ENCODE assay signal across 8 cellular contexts in genomic region chr6:73854998-73855718, GRCh38.
DNase-seq lines count a peak whose midpoint lies in the region; ATAC-seq lines count a peak whose summit lies in the region.

No MANE protein-coding gene starts in this region.

- DNase-seq in Right ventricle myocardium superior = no peak
- no peak for DNase-seq in Right ventricle myocardium inferior (ENCODE audit: missing footprints)
- DNase-seq in NCI-H2196 (lab: John Stamatoyannopoulos, UW; ENCODE audit: unreplicated experiment) = peak; percentile 67
- DNase-seq in activated gamma-delta T cell treated with anti-CD3 and anti-CD28 coated beads, Interleukin-2, amount 50 U/mL, for 16 hours (ENCODE audit: low read depth) = peak; percentile 9
- no peak for DNase-seq in right cardiac atrium
- DNase-seq in stromal cell of bone marrow (ENCODE audit: low read depth) = peak; percentile 44

- H3K9me3 ChIP-seq in right cardiac atrium (ENCODE audit: control insufficient read depth, low read length) = no peaks in the 10 kb centered on the region

- ATAC-seq in Right ventricle myocardium superior (ENCODE audit: poor library complexity) = peak; percentile 51
- no peak for ATAC-seq in Right ventricle myocardium inferior
- peak; percentile 69 for ATAC-seq in HG02884 (IDR thresholded peaks at IDR 0.05; ENCODE audit: unreplicated experiment)
- ATAC-seq in right cardiac atrium = no peak
- no peak for ATAC-seq in GM21515 (IDR thresholded peaks at IDR 0.05; ENCODE audit: unreplicated experiment)

- WGBS in right cardiac atrium = 22% methylated on average over 5 of the region's 5 CpGs

- intact Hi-C loops in Right ventricle myocardium superior (cut with DNase I) = no loop called here
- intact Hi-C loops in Right ventricle myocardium inferior (cut with DNase I) = loop anchor here (10.0 kb wide), 1 partner anchor 1350 kb away; the partner anchor contains the start of gene COL12A1
- intact Hi-C loops in right cardiac atrium (cut with DNase I) = loop anchor here in 3 of 4 donors (10.0 kb wide), 2 partner anchors 1350 to 1360 kb away; partner anchors contain the start of gene COL12A1 (in 2 of the 3)

- H3K4me1 ChIP-seq in right cardiac atrium (ENCODE audit: control insufficient read depth, insufficient read depth, low read length) = no peaks in the 10 kb centered on the region

- H3K27me3 ChIP-seq in right cardiac atrium (ENCODE audit: control insufficient read depth, insufficient read depth) = no peaks in the 10 kb centered on the region

- peak overlapping the region; percentile 25 for H3K4me3 ChIP-seq in right cardiac atrium (ENCODE audit: low read length)

- no peak overlapping the region for H3K27ac ChIP-seq in right cardiac atrium (ENCODE audit: low read length)

Comparison
In these comparisons a context has a peak if more than half of its experiments do, and no peak if none do; other contexts are left out.
1. ATAC-seq: peak in Right ventricle myocardium superior (single experiment) and HG02884 (single experiment); none in Right ventricle myocardium inferior (single experiment), right cardiac atrium (0 of 2) and GM21515 (single experiment).
2. DNase-seq: peak in NCI-H2196 (single experiment), activated gamma-delta T cell treated with anti-CD3 and anti-CD28 coated beads, Interleukin-2, amount 50 U/mL, for 16 hours (single experiment) and stromal cell of bone marrow (single experiment); none in Right ventricle myocardium superior (single experiment), Right ventricle myocardium inferior (single experiment) and right cardiac atrium (0 of 3).